32 cellular contexts compared by ENCODE assay signal in genomic region chr7:2363283-2363682, GRCh38.
"Had no signal": no experiment of that assay in that cellular context is flagged by ENCODE, and none has a peak within 500 bp of the region (broad histone marks: within the 10 kb centered on the region; RNA-seq: fewer than 3 reads in every experiment).

No MANE protein-coding gene starts in this region.

- H3K27me3 Mint-ChIP-seq: activated CD4-positive, alpha-beta memory T cell treated with anti-CD3 and anti-CD28 coated beads, Interleukin-2, amount 10 ng/mL, durations not matched to agents 7 days and 5 days; activated CD4-positive, alpha-beta T cell treated with anti-CD3 and anti-CD28 coated beads for 36 hours; activated CD4-positive, alpha-beta T cell treated with anti-CD3 and anti-CD28 coated beads, Interleukin-2, amount 10 ng/mL, durations not matched to agents 7 days and 5 days; activated naive CD8-positive, alpha-beta T cell; activated T-helper 17 cell treated with anti-CD3 and anti-CD28 coated beads, Interleukin-2, amount 50 U/mL, for 72 hours; central memory CD8-positive, alpha-beta T cell; dendritic cell treated with granulocyte-macrophage colony-stimulating factor and Interleukin-4, amounts not matched to agents 40 ng/mL and 50 ng/mL, for 4 days; T-helper 17 cell had no signal

- FAIRE-seq: astrocyte, bronchial epithelial cell had no signal

- DNase-seq: activated CD4-positive, alpha-beta memory T cell treated with anti-CD3 and anti-CD28 coated beads, Interleukin-2, amount 10 ng/mL, durations not matched to agents 7 days and 5 days; activated CD4-positive, alpha-beta T cell treated with anti-CD3 and anti-CD28 coated beads for 36 hours; activated CD4-positive, alpha-beta T cell treated with anti-CD3 and anti-CD28 coated beads, Interleukin-2, amount 10 ng/mL, durations not matched to agents 7 days and 5 days; activated CD4-positive, alpha-beta T cell treated with anti-CD3 and anti-CD28 coated beads, Interleukin-2, amount 50 U/mL, for 4 hours; activated CD4-positive, CD25-positive, alpha-beta regulatory T cell; activated CD4-positive, CD25-positive, alpha-beta regulatory T cell treated with anti-CD3 and anti-CD28 coated beads, Interleukin-2, amount 50 U/mL, for 72 hours; activated effector memory CD4-positive, alpha-beta T cell treated with Interleukin-2 at 50 U/mL for 16 hours; activated gamma-delta T cell treated with Interleukin-2 at 50 U/mL for 16 hours; activated naive CD4-positive, alpha-beta T cell treated with anti-CD3 and anti-CD28 coated beads, Interleukin-2, amount 50 U/mL, for 16 hours; activated naive CD4-positive, alpha-beta T cell treated with Interleukin-2 at 50 U/mL for 16 hours; activated T-cell treated with anti-CD3 and anti-CD28 coated beads, Interleukin-2, amount 50 U/mL, for 4 hours; amniotic stem cell; anterior cingulate cortex; brain microvascular endothelial cell; dorsolateral prefrontal cortex; effector memory CD4-positive, alpha-beta T cell; endodermal cell; erythroblast; foreskin keratinocyte; T-helper 1 cell; T-helper 17 cell; T1000 had no signal

- H3K4me3 Mint-ChIP-seq: activated CD4-positive, alpha-beta memory T cell treated with anti-CD3 and anti-CD28 coated beads, Interleukin-2, amount 10 ng/mL, durations not matched to agents 7 days and 5 days; activated CD4-positive, alpha-beta T cell treated with anti-CD3 and anti-CD28 coated beads for 36 hours; activated CD4-positive, alpha-beta T cell treated with anti-CD3 and anti-CD28 coated beads, Interleukin-2, amount 10 ng/mL, durations not matched to agents 7 days and 5 days; activated naive CD8-positive, alpha-beta T cell; activated T-cell treated with anti-CD3 and anti-CD28 coated beads, Interleukin-2, amount 50 U/mL, for 4 hours; activated T-helper 17 cell treated with anti-CD3 and anti-CD28 coated beads, Interleukin-2, amount 50 U/mL, for 72 hours; central memory CD8-positive, alpha-beta T cell; dendritic cell treated with granulocyte-macrophage colony-stimulating factor and Interleukin-4, amounts not matched to agents 40 ng/mL and 50 ng/mL, for 4 days; endodermal cell; T-helper 17 cell; T-helper 2 cell treated with Interferon-gamma antibody and Interleukin-4, amounts not matched to agents 5 μg/mL and 100 μg/mL, for 36 hours had no signal

- H3K9me3 ChIP-seq: esophagus muscularis mucosa, gastroesophageal sphincter had no signal

- ATAC-seq: activated CD4-positive, alpha-beta T cell treated with anti-CD3 and anti-CD28 coated beads for 36 hours; activated T-cell treated with anti-CD3 and anti-CD28 coated beads, Interleukin-2, amount 50 U/mL, for 4 hours; activated T-helper 17 cell treated with anti-CD3 and anti-CD28 coated beads, Interleukin-2, amount 50 U/mL, for 72 hours; foreskin keratinocyte; gastroesophageal sphincter; T-helper 17 cell had no signal

- H3K27ac Mint-ChIP-seq: activated CD4-positive, alpha-beta memory T cell treated with anti-CD3 and anti-CD28 coated beads, Interleukin-2, amount 10 ng/mL, durations not matched to agents 7 days and 5 days; activated CD4-positive, alpha-beta T cell treated with anti-CD3 and anti-CD28 coated beads for 36 hours; activated CD4-positive, alpha-beta T cell treated with anti-CD3 and anti-CD28 coated beads, Interleukin-2, amount 10 ng/mL, durations not matched to agents 7 days and 5 days; activated naive CD8-positive, alpha-beta T cell; activated T-helper 17 cell treated with anti-CD3 and anti-CD28 coated beads, Interleukin-2, amount 50 U/mL, for 72 hours; dendritic cell treated with granulocyte-macrophage colony-stimulating factor and Interleukin-4, amounts not matched to agents 40 ng/mL and 50 ng/mL, for 4 days; endodermal cell; T-helper 17 cell; T-helper 2 cell treated with Interferon-gamma antibody and Interleukin-4, amounts not matched to agents 5 μg/mL and 100 μg/mL, for 36 hours had no signal

- H3K4me3 ChIP-seq: coronary artery, dorsolateral prefrontal cortex, esophagus muscularis mucosa, gastroesophageal sphincter had no signal

- H3K27me3 ChIP-seq: brain microvascular endothelial cell, dorsolateral prefrontal cortex, esophagus muscularis mucosa, foreskin keratinocyte, gastroesophageal sphincter had no signal

- H3K9me3 Mint-ChIP-seq: activated CD4-positive, alpha-beta memory T cell treated with anti-CD3 and anti-CD28 coated beads, Interleukin-2, amount 10 ng/mL, durations not matched to agents 7 days and 5 days; activated CD4-positive, alpha-beta T cell treated with anti-CD3 and anti-CD28 coated beads, Interleukin-2, amount 10 ng/mL, durations not matched to agents 7 days and 5 days; activated T-cell treated with anti-CD3 and anti-CD28 coated beads, Interleukin-2, amount 50 U/mL, for 4 hours; activated T-helper 17 cell treated with anti-CD3 and anti-CD28 coated beads, Interleukin-2, amount 50 U/mL, for 72 hours; central memory CD8-positive, alpha-beta T cell; dendritic cell treated with granulocyte-macrophage colony-stimulating factor and Interleukin-4, amounts not matched to agents 40 ng/mL and 50 ng/mL, for 4 days; endodermal cell; T-helper 2 cell treated with Interferon-gamma antibody and Interleukin-4, amounts not matched to agents 5 μg/mL and 100 μg/mL, for 36 hours had no signal

- H3K27ac ChIP-seq: brain microvascular endothelial cell, coronary artery, dorsolateral prefrontal cortex, esophagus muscularis mucosa, foreskin keratinocyte, gastroesophageal sphincter had no signal
